In genomic region chr16:88436796-88437195, GRCh38 we compare ENCODE assay signal across 16 cellular contexts. TPM values are rescaled to one million over a fixed set of nuclear protein-coding genes. Genes with fewer than 3 reads are reported as not detected.
A peak's percentile ranks its signal among the peaks of the same experiment; 100 is the strongest.
DNase-seq lines count a peak whose midpoint lies in the region; ATAC-seq, FAIRE-seq and TF ChIP-seq lines count a peak whose summit lies in the region.
"Had no signal": no experiment of that assay in that cellular context is flagged by ENCODE, and none has a peak within 500 bp of the region (broad histone marks: within the 10 kb centered on the region; RNA-seq: fewer than 3 reads in every experiment).

No MANE protein-coding gene starts in this region.

- POLR2A ChIA-PET in SK-N-SH (lab: Yijun Ruan, JAX): interaction anchor here (0.6 kb wide), 1 partner anchor 387 kb away, joined by 3 read pairs; no protein-coding TSS in a partner anchor

- H3K9ac ChIP-seq in mesenchymal stem cell (ENCODE audit: low read length) (no peak overlapping the region), kidney (ENCODE audit: low read length in 2 of 2) (no peak overlapping the region), SK-N-SH (no peak overlapping the region)

- peak overlapping the region in 1 of 2 experiments; percentile 18 for H3K18ac ChIP-seq in mesenchymal stem cell (ENCODE audit: low read depth in 1 of 2, low read length in 2 of 2)

- no peak for TF ChIP-seq CTCF in kidney (IDR thresholded peaks at IDR 0.05; ENCODE audit: borderline replicate concordance, extremely low read depth, insufficient read depth)
- TF ChIP-seq CTCF in SK-N-SH (IDR thresholded peaks at IDR 0.05): no peak

- no peak overlapping the region for H4K8ac ChIP-seq in mesenchymal stem cell (ENCODE audit: low read length)

- peaks cover 0 to 4% of the 10 kb centered on the region in 2 experiments for H3K27me3 ChIP-seq in mesenchymal stem cell (ENCODE audit: control insufficient read depth in 1 of 2, insufficient read depth in 1 of 2, low read length in 2 of 2)
- no peaks in the 10 kb centered on the region for H3K27me3 ChIP-seq in SK-N-SH (ENCODE audit: insufficient read depth)

- H2BK15ac ChIP-seq in mesenchymal stem cell (ENCODE audit: low read depth, poor library complexity, severe bottlenecking): no peak overlapping the region

- CTCF ChIA-PET in SK-N-SH (lab: Yijun Ruan, JAX): interaction anchor here (0.8 to 4.8 kb wide), 23 partner anchors 9 to 658 kb away, joined by 3 to 48 read pairs (median 7); partner anchors contain the start of gene ZNF469

- no peaks in the 10 kb centered on the region for H3K79me1 ChIP-seq in mesenchymal stem cell (replicated peaks; ENCODE audit: low read length, poor library complexity, severe bottlenecking)

- no peaks in the 10 kb centered on the region for H3K9me2 ChIP-seq in SK-N-SH

- H3K23ac ChIP-seq in mesenchymal stem cell (ENCODE audit: low read length in 2 of 2): no peak overlapping the region

- no peak for ATAC-seq in GM21529 (IDR thresholded peaks at IDR 0.05; ENCODE audit: unreplicated experiment)

- H2AK5ac ChIP-seq in mesenchymal stem cell (ENCODE audit: low read length, severe bottlenecking): no peak overlapping the region

- H3K4me2 ChIP-seq in mesenchymal stem cell (ENCODE audit: low read length, poor library complexity, severe bottlenecking) (no peak overlapping the region), SK-N-SH (no peak overlapping the region)
- H3K4me2 ChIP-seq: A549 had no signal

- H2AFZ ChIP-seq in mesenchymal stem cell (ENCODE audit: low read depth, low read length) (no peak overlapping the region), SK-N-SH (ENCODE audit: low read depth) (no peak overlapping the region)

- H3K4ac ChIP-seq in mesenchymal stem cell (ENCODE audit: low read depth in 1 of 2, low read length in 2 of 2): no peak overlapping the region

- FAIRE-seq in HTR-8/SVneo (lab: Jason Lieb, UNC): peak; percentile 80
- FAIRE-seq in kidney (lab: Jason Lieb, UNC): no peak
- FAIRE-seq: A549, D721Med, G401.6, GM12891 had no signal

- H4K20me1 ChIP-seq in SK-N-SH (ENCODE audit: insufficient read depth): no peaks in the 10 kb centered on the region

- H3F3A ChIP-seq in SK-N-SH (replicated peaks; ENCODE audit: insufficient read depth): no peaks in the 10 kb centered on the region

- H3K36me3 ChIP-seq in mesenchymal stem cell (ENCODE audit: control insufficient read depth in 1 of 2, insufficient read depth in 2 of 2, low read depth in 1 of 2, low read length in 2 of 2) (peaks cover 0 to 9% of the 10 kb centered on the region in 2 experiments), kidney (ENCODE audit: control insufficient read depth in 1 of 2, insufficient read depth in 2 of 2, low read length in 2 of 2) (no peaks in the 10 kb centered on the region), SK-N-SH (replicated peaks in 1 of 2; ENCODE audit: control insufficient read depth in 1 of 2, insufficient read depth in 2 of 2, low read length in 1 of 2) (no peaks in the 10 kb centered on the region)

- no peak for TF ChIP-seq RAD21 in SK-N-SH (IDR thresholded peaks at IDR 0.05; ENCODE audit: low read length)

- no peak overlapping the region for H3K14ac ChIP-seq in mesenchymal stem cell (ENCODE audit: low read length in 2 of 2)

- intact Hi-C loops in kidney (cut with DNase I): loop anchor here (10.0 kb wide), 1 partner anchor 242 kb away; no protein-coding TSS in a partner anchor

- H3K4me1 ChIP-seq in mesenchymal stem cell (ENCODE audit: control insufficient read depth, insufficient read depth, low read depth, low read length) (peaks cover 11% of the 10 kb centered on the region), kidney (ENCODE audit: control insufficient read depth in 1 of 2, insufficient read depth in 1 of 2, low read depth in 1 of 2, low read length in 2 of 2) (no peaks in the 10 kb centered on the region), SK-N-SH (ENCODE audit: control insufficient read depth in 1 of 2, insufficient read depth in 2 of 2, low read depth in 1 of 2, low read length in 1 of 2) (peaks cover 0 to 7% of the 10 kb centered on the region in 2 experiments; a peak in 1 of 4 replicates)
- H3K4me1 ChIP-seq: A549, Caco-2 had no signal

- H3K4me3 ChIP-seq in mesenchymal stem cell (ENCODE audit: insufficient read depth in 1 of 2, low read depth in 1 of 2, low read length in 2 of 2) (no peak overlapping the region), kidney (ENCODE audit: low read length in 2 of 2) (no peak overlapping the region), SK-N-SH (ENCODE audit: low read depth in 2 of 2, low read length in 1 of 2) (no peak overlapping the region)
- H3K4me3 ChIP-seq: A549 had no signal

- no peak overlapping the region for H2BK12ac ChIP-seq in mesenchymal stem cell (ENCODE audit: low read length in 2 of 2)

- H3K27ac ChIP-seq in mesenchymal stem cell (ENCODE audit: low read length, poor library complexity, severe bottlenecking): no peak overlapping the region
- no peak overlapping the region for H3K27ac ChIP-seq in kidney (ENCODE audit: low read depth in 2 of 2, low read length in 2 of 2)
- no peak overlapping the region; a peak in 1 of 4 replicates for H3K27ac ChIP-seq in SK-N-SH (ENCODE audit: low read depth in 2 of 2, low read length in 1 of 2)
- H3K27ac ChIP-seq: 22Rv1, C4-2B had no signal

- H2BK120ac ChIP-seq in mesenchymal stem cell (ENCODE audit: low read depth, low read length): no peak overlapping the region

- no peaks in the 10 kb centered on the region for H3K79me2 ChIP-seq in SK-N-SH (ENCODE audit: insufficient read depth)

- DNase-seq in NCI-H1417 (lab: John Stamatoyannopoulos, UW) (peak in 2 of 3 experiments; percentile 52 to 56), NCI-H1417 treated with DMSO at 0.1 percent for 48 hours (lab: John Stamatoyannopoulos, UW) (no peak), HTR-8/SVneo (ENCODE audit: insufficient read length, low spot score) (no peak), mesenchymal stem cell (no peak), kidney (no peak), SK-N-SH (no peak)
- DNase-seq: AML-193, HCEC 1CT had no signal

- TF ChIP-seq EP300 in SK-N-SH (IDR thresholded peaks at IDR 0.05; ENCODE audit: borderline replicate concordance in 1 of 2, low read depth in 1 of 2, low read length in 1 of 2): no peak

- peak overlapping the region; percentile 74 for H4K91ac ChIP-seq in mesenchymal stem cell (ENCODE audit: low read length)

- no peak overlapping the region for H2BK5ac ChIP-seq in mesenchymal stem cell (ENCODE audit: low read depth, low read length, poor library complexity, severe bottlenecking)

- H3K9me3 ChIP-seq in mesenchymal stem cell (ENCODE audit: control insufficient read depth, low read length) (no peaks in the 10 kb centered on the region), kidney (ENCODE audit: control insufficient read depth in 1 of 2, low read length in 2 of 2) (no peaks in the 10 kb centered on the region), SK-N-SH (no peaks in the 10 kb centered on the region)
- H3K9me3 ChIP-seq: A549, Caco-2 had no signal

- 92% methylated on average over 36 of the region's 36 CpGs for WGBS in mesenchymal stem cell
- WGBS in SK-N-SH (ENCODE audit: low lambda C conversion rate): 93% methylated on average over 27 of the region's 36 CpGs

TF ChIP-seq in SK-N-SH, 30 proteins besides CTCF, POLR2A, EP300 and RAD21 (continues in another document):
- TF ChIP-seq USF2 (IDR thresholded peaks at IDR 0.05; ENCODE audit: borderline replicate concordance, low read depth, low read length): no peak
- TF ChIP-seq YY1 (IDR thresholded peaks at IDR 0.05; ENCODE audit: low read depth): no peak
- TF ChIP-seq PBX3 (IDR thresholded peaks at IDR 0.05): no peak
- TF ChIP-seq GATA2 (CRISPR knock-in tag; IDR thresholded peaks at IDR 0.05): no peak
- TF ChIP-seq USF1 (IDR thresholded peaks at IDR 0.05; ENCODE audit: borderline replicate concordance, low read depth): no peak
- TF ChIP-seq SMC3 (IDR thresholded peaks at IDR 0.05; ENCODE audit: low read depth, low read length): no peak
- no peak for TF ChIP-seq NRF1 (IDR thresholded peaks at IDR 0.05; ENCODE audit: low read depth, low read length)
- no peak for TF ChIP-seq JUND (IDR thresholded peaks at IDR 0.05)
- no peak for TF ChIP-seq TAF1 (IDR thresholded peaks at IDR 0.05; ENCODE audit: borderline replicate concordance, low read depth, low read length)
- TF ChIP-seq SIN3A (IDR thresholded peaks at IDR 0.05; ENCODE audit: borderline replicate concordance, low read depth, low read length): no peak

RNA-seq across cellular contexts. Expression of gene ZFPM1, which starts 16.3 kb away (rescaled TPM):
- polyA plus RNA-seq in mesenchymal stem cell (2013, experiment 1 of 2): 3.4 TPM
- 3.4 TPM for polyA plus RNA-seq in mesenchymal stem cell (2013, experiment 2 of 2)
- 9.2 TPM for total RNA-seq in kidney
- polyA plus RNA-seq in kidney (ENCODE audit: insufficient read depth, low read depth, low replicate concordance) (1.9 TPM), SK-N-SH (2012; rRNA removed) (0.54 and 1.2 TPM in 2 replicates)
- 0.54 and 1.0 TPM in 2 replicates for polyA plus RNA-seq in SK-N-SH (2012; cell fraction: cytosol; rRNA removed)
- polyA plus RNA-seq in SK-N-SH (2012; cell fraction: nucleus; rRNA removed): 3.8 and 5.6 TPM in 2 replicates

RNA-seq across cellular contexts. Expression of gene ZNF469, which starts 54.0 kb away (rescaled TPM):
- 11.1 TPM for polyA plus RNA-seq in mesenchymal stem cell (2013, experiment 1 of 2)
- polyA plus RNA-seq in mesenchymal stem cell (2013, experiment 2 of 2): 10.4 TPM
- total RNA-seq in kidney: 1.6 TPM
- polyA plus RNA-seq in kidney (ENCODE audit: insufficient read depth, low read depth, low replicate concordance): 0.09 TPM
- polyA plus RNA-seq in SK-N-SH (2012; rRNA removed): 0.24 and 0.56 TPM in 2 replicates
- 0.19 and 0.34 TPM in 2 replicates for polyA plus RNA-seq in SK-N-SH (2012; cell fraction: cytosol; rRNA removed)
- polyA plus RNA-seq in SK-N-SH (2012; cell fraction: nucleus; rRNA removed): 1.3 and 1.7 TPM in 2 replicates

Comparison
In these comparisons a context has a peak if more than half of its experiments do, and no peak if none do; other contexts are left out.
1. DNase-seq: peak in NCI-H1417 (2 of 3); none in NCI-H1417 treated with DMSO at 0.1 percent for 48 hours (single experiment), HTR-8/SVneo (single experiment), mesenchymal stem cell (single experiment), kidney (single experiment) and SK-N-SH (single experiment).